Comparison of ENCODE assay signal across 8 cellular contexts in the genomic region with DNA sequence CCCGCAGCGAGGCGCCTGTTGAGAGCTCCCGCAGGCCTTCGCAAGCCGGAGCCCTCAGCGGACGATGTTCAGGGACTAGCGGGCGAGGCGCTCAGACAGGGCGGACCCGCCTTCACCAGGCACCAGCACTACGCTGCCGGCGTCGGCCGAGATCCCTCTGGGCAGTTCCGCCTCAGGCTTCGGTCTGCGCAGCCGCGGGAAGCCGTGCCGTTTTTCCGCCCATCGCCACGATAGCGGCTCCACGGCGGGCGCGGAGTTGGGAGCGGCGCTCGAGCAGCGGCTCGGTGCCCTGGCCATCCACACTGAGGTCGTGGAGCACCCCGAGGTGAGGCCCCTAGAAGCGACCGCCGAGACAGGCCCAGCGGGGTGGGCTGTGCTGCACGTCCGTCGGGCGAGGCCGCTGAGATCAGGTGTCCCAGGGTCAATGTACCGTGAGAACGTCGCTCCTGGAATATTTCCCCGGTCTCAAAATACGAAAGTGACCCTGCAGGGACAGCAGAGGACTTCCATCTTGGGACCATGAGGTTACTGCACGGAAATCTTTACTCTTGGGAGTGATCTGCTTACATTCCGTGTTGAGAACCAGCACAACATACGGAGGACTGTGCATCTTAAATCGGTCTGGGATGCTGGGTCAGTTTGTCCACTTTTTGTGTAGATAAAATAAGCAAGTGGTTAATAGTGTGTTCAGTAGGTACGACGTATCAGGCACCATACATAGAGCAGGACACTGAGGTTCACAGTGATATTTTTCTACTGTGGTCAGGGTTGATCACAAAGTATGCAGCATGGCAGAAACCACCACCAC. TPM values are rescaled to one million over a fixed set of nuclear protein-coding genes. Genes with fewer than 3 reads are reported as not detected.
A peak's percentile ranks its signal among the peaks of the same experiment; 100 is the strongest.
DNase-seq lines count a peak whose midpoint lies in the region; ATAC-seq and TF ChIP-seq lines count a peak whose summit lies in the region.

No MANE protein-coding gene starts in this region.

- H3K4me3 ChIP-seq in BJ (ENCODE audit: low read depth, low read length), result peak overlapping the region; percentile 73

- ATAC-seq in HG03457 (IDR thresholded peaks at IDR 0.05; ENCODE audit: unreplicated experiment) (peak; percentile 98), memory B cell (ENCODE audit: low read depth) (peak; percentile 98)
- ATAC-seq in activated CD8-positive, alpha-beta T cell treated with anti-CD3 and anti-CD28 coated beads for 36 hours, result peak; percentile 99

- H3K4me1 Mint-ChIP-seq in activated CD8-positive, alpha-beta T cell treated with anti-CD3 and anti-CD28 coated beads for 36 hours (ENCODE audit: low read depth), result peaks cover 20% of the 10 kb centered on the region
- H3K4me1 Mint-ChIP-seq in memory B cell, result peaks cover 18% of the 10 kb centered on the region

- H3K9me3 Mint-ChIP-seq in activated CD8-positive, alpha-beta T cell treated with anti-CD3 and anti-CD28 coated beads for 36 hours, result no peaks in the 10 kb centered on the region
- H3K9me3 Mint-ChIP-seq in memory B cell, result no peaks in the 10 kb centered on the region

- H3K36me3 ChIP-seq in BJ (ENCODE audit: control insufficient read depth, insufficient read depth, low read length), result peaks cover 1% of the 10 kb centered on the region; the same call in 1 of the 2 replicates

- POLR2A ChIA-PET in BJ (lab: Charles Lee), result interaction anchor here (0.7 kb wide), 1 partner anchor 981 kb away, joined by 3 read pairs; no protein-coding TSS in a partner anchor
- POLR2A ChIA-PET in activated CD8-positive, alpha-beta T cell treated with anti-CD3 and anti-CD28 coated beads for 36 hours (lab: Charles Lee), result interaction anchor here (1.0 kb wide), 1 partner anchor 12 kb away, joined by 3 read pairs; no protein-coding TSS in a partner anchor

- peak overlapping the region; percentile 94 for H3K27ac Mint-ChIP-seq in activated CD8-positive, alpha-beta T cell treated with anti-CD3 and anti-CD28 coated beads for 36 hours
- peak overlapping the region; percentile 95 for H3K27ac Mint-ChIP-seq in memory B cell

- no peak for TF ChIP-seq CTCF in BJ (IDR thresholded peaks at IDR 0.05; ENCODE audit: insufficient read depth, low read depth, low read length)
- no peak for TF ChIP-seq CTCF in activated CD8-positive, alpha-beta T cell treated with anti-CD3 and anti-CD28 coated beads for 36 hours (IDR thresholded peaks at IDR 0.05)

- H3K27me3 Mint-ChIP-seq in activated CD8-positive, alpha-beta T cell treated with anti-CD3 and anti-CD28 coated beads for 36 hours, result no peaks in the 10 kb centered on the region
- H3K27me3 Mint-ChIP-seq in memory B cell, result no peaks in the 10 kb centered on the region

- CTCF ChIA-PET in BJ (lab: Yijun Ruan, JAX), result no interaction called here
- CTCF ChIA-PET in activated CD8-positive, alpha-beta T cell treated with anti-CD3 and anti-CD28 coated beads for 36 hours (lab: Charles Lee), result no interaction called here

- peak overlapping the region; percentile 95 for H3K4me3 Mint-ChIP-seq in activated CD8-positive, alpha-beta T cell treated with anti-CD3 and anti-CD28 coated beads for 36 hours
- H3K4me3 Mint-ChIP-seq in memory B cell, result peak overlapping the region; percentile 95

- DNase-seq in BJ (ENCODE audit: low read depth) (peak; percentile 27), GM19240 (ENCODE audit: insufficient read length, low spot score) (peak; percentile 62), NCI-H774 (lab: John Stamatoyannopoulos, UW) (peak; percentile 81), memory B cell (ENCODE audit: low spot score in 2 of 2) (peak; percentile 80 to 81)
- DNase-seq in activated CD8-positive, alpha-beta T cell treated with anti-CD3 and anti-CD28 coated beads for 36 hours, result peak; percentile 89
- peak; percentile 80 for DNase-seq in effector CD4-positive, alpha-beta T cell
- DNase-seq in stimulated activated CD8-positive, alpha-beta memory T cell treated with anti-CD3 and anti-CD28 coated beads, Interleukin-12 subunit alpha, Interleukin-12 subunit beta, amount 100 ng/mL, for 1 hour (ENCODE audit: low read depth), result peak; percentile 79

- H3K36me3 Mint-ChIP-seq in activated CD8-positive, alpha-beta T cell treated with anti-CD3 and anti-CD28 coated beads for 36 hours (ENCODE audit: low read depth), result peaks cover 8% of the 10 kb centered on the region
- no peaks in the 10 kb centered on the region for H3K36me3 Mint-ChIP-seq in memory B cell

- intact Hi-C loops in activated CD8-positive, alpha-beta T cell treated with anti-CD3 and anti-CD28 coated beads for 36 hours (cut with micrococcal nuclease), result loop anchor here (10.0 kb wide), 1 partner anchor 142 kb away; no protein-coding TSS in a partner anchor

- no peaks in the 10 kb centered on the region for H3K27me3 ChIP-seq in BJ (ENCODE audit: control insufficient read depth, insufficient read depth, low read length)

RNA-seq across cellular contexts. Expression of a gene that starts 13.3 kb away (rescaled TPM):
- 11.1 and 20.3 TPM in 2 replicates for polyA plus RNA-seq in BJ (2011; rRNA removed)
- polyA minus RNA-seq in BJ (2011; rRNA and poly(A)+ RNA removed), result 15.3 and 15.5 TPM in 2 replicates
- total RNA-seq in activated CD8-positive, alpha-beta T cell treated with anti-CD3 and anti-CD28 coated beads for 36 hours, result 10 to 100 TPM; 50.5 to 51.1 TPM

RNA-seq across cellular contexts. Expression of a gene that starts 49.8 kb away (rescaled TPM):
- polyA plus RNA-seq in BJ (2011; rRNA removed), result 769 and 1,763 TPM in 2 replicates
- 102 and 122 TPM in 2 replicates for polyA minus RNA-seq in BJ (2011; rRNA and poly(A)+ RNA removed)
- 1,000 to 10,000 TPM; 1,457 to 1,492 TPM for total RNA-seq in activated CD8-positive, alpha-beta T cell treated with anti-CD3 and anti-CD28 coated beads for 36 hours

RNA-seq across cellular contexts. Expression of a gene that starts 50.2 kb away (rescaled TPM):
- 3.8 and 8.4 TPM in 2 replicates for polyA plus RNA-seq in BJ (2011; rRNA removed)
- polyA minus RNA-seq in BJ (2011; rRNA and poly(A)+ RNA removed), result 7.6 and 9.8 TPM in 2 replicates
- total RNA-seq in activated CD8-positive, alpha-beta T cell treated with anti-CD3 and anti-CD28 coated beads for 36 hours, result 1 to 10 TPM; 4.2 to 5.6 TPM

Comparison
In these comparisons a context has a peak if more than half of its experiments do, and no peak if none do; other contexts are left out.
1. Peak in every context shown above with its lines: DNase-seq, ATAC-seq and H3K4me3 ChIP-seq.
2. DNase-seq: peak in every context shown above with its lines; median percentile 89 in activated CD8-positive, alpha-beta T cell treated with anti-CD3 and anti-CD28 coated beads for 36 hours; 81 in NCI-H774; 80 in memory B cell; 80 in effector CD4-positive, alpha-beta T cell; 79 in stimulated activated CD8-positive, alpha-beta memory T cell treated with anti-CD3 and anti-CD28 coated beads, Interleukin-12 subunit alpha, Interleukin-12 subunit beta, amount 100 ng/mL, for 1 hour; 62 in GM19240; 27 in BJ.